In genomic region chr14:106789318-106789717, GRCh38 we compare ENCODE assay signal across 21 cellular contexts.
DNase-seq lines count a peak whose midpoint lies in the region; ATAC-seq and TF ChIP-seq lines count a peak whose summit lies in the region.
"Had no signal": no experiment of that assay in that cellular context is flagged by ENCODE, and none has a peak within 500 bp of the region (broad histone marks: within the 10 kb centered on the region; RNA-seq: fewer than 3 reads in every experiment).

No MANE protein-coding gene starts in this region.

- peak; percentile 3 for TF ChIP-seq CTCF in activated CD8-positive, alpha-beta T cell treated with anti-CD3 and anti-CD28 coated beads for 36 hours (IDR thresholded peaks at IDR 0.05)
- no peak for TF ChIP-seq CTCF in OCI-LY1 (IDR thresholded peaks at IDR 0.05; ENCODE audit: low read length)
- TF ChIP-seq CTCF in vagina (IDR thresholded peaks at IDR 0.05), result no peak
- TF ChIP-seq CTCF in Calu3 (IDR thresholded peaks at IDR 0.05; ENCODE audit: unreplicated experiment), result no peak

- no peaks in the 10 kb centered on the region for H3K36me3 Mint-ChIP-seq in activated CD8-positive, alpha-beta T cell treated with anti-CD3 and anti-CD28 coated beads for 36 hours (ENCODE audit: low read depth)
- H3K36me3 Mint-ChIP-seq in activated CD8-positive, alpha-beta T cell treated with anti-CD3 and anti-CD28 coated beads, Interleukin-2, amount 10 ng/mL, durations not matched to agents 7 days and 5 days (ENCODE audit: low read depth), result no peaks in the 10 kb centered on the region
- H3K36me3 Mint-ChIP-seq in Calu3 (ENCODE audit: insufficient read depth, unreplicated experiment), result no peaks in the 10 kb centered on the region
- H3K36me3 Mint-ChIP-seq: CD14-positive monocyte; CD4-positive, alpha-beta memory T cell; CD4-positive, CD25-positive, alpha-beta regulatory T cell; CD8-positive, alpha-beta memory T cell had no signal

- no peaks in the 10 kb centered on the region for H3K9me3 Mint-ChIP-seq in activated CD8-positive, alpha-beta T cell treated with anti-CD3 and anti-CD28 coated beads for 36 hours
- H3K9me3 Mint-ChIP-seq in activated CD8-positive, alpha-beta T cell treated with anti-CD3 and anti-CD28 coated beads, Interleukin-2, amount 10 ng/mL, durations not matched to agents 7 days and 5 days (ENCODE audit: insufficient read depth), result no peaks in the 10 kb centered on the region
- H3K9me3 Mint-ChIP-seq in Calu3 (ENCODE audit: low read depth, unreplicated experiment), result no peaks in the 10 kb centered on the region
- H3K9me3 Mint-ChIP-seq: CD14-positive monocyte; CD4-positive, alpha-beta memory T cell; CD8-positive, alpha-beta memory T cell had no signal

- no peak overlapping the region for H3K9ac ChIP-seq in OCI-LY1 (ENCODE audit: low read length)
- H3K9ac ChIP-seq: BLaER1 had no signal

- peaks cover 4% of the 10 kb centered on the region for H3K27me3 Mint-ChIP-seq in activated CD8-positive, alpha-beta T cell treated with anti-CD3 and anti-CD28 coated beads for 36 hours
- peaks cover 32% of the 10 kb centered on the region for H3K27me3 Mint-ChIP-seq in activated CD8-positive, alpha-beta T cell treated with anti-CD3 and anti-CD28 coated beads, Interleukin-2, amount 10 ng/mL, durations not matched to agents 7 days and 5 days (ENCODE audit: low read depth)
- peaks cover 5% of the 10 kb centered on the region for H3K27me3 Mint-ChIP-seq in Calu3 (ENCODE audit: unreplicated experiment)

- DNase-seq in activated CD8-positive, alpha-beta T cell treated with anti-CD3 and anti-CD28 coated beads for 36 hours, result no peak
- no peak for DNase-seq in activated CD8-positive, alpha-beta T cell treated with anti-CD3 and anti-CD28 coated beads, Interleukin-2, amount 10 ng/mL, durations not matched to agents 7 days and 5 days
- DNase-seq in GDM1 (lab: John Stamatoyannopoulos, UW), result peak; percentile 17
- peak; percentile 30 for DNase-seq in KBM-7
- DNase-seq in vagina (ENCODE audit: extremely low spot score in 2 of 2), result no peak
- DNase-seq in Calu3, result no peak
- DNase-seq: 8988T; ACHN; BE2C; C1 segment of cervical spinal cord; CD4-positive, alpha-beta memory T cell; CD4-positive, CD25-positive, alpha-beta regulatory T cell; COR-L47; DMS79 treated with DMSO at 0.1 percent for 48 hours; EL; GF-D8 had no signal

- peak overlapping the region; percentile 44; the same call in 1 of the 2 replicates for H2AFZ ChIP-seq in OCI-LY1 (ENCODE audit: low read length)

- no peaks in the 10 kb centered on the region for H3K9me2 ChIP-seq in OCI-LY1 (ENCODE audit: low read depth, low read length)

- H3K4me1 ChIP-seq in OCI-LY1 (ENCODE audit: insufficient read depth, low read length, severe bottlenecking), result peaks cover 60% of the 10 kb centered on the region
- no peaks in the 10 kb centered on the region for H3K4me1 ChIP-seq in vagina
- H3K4me1 ChIP-seq: BE2C had no signal

- H3K4me3 Mint-ChIP-seq in activated CD8-positive, alpha-beta T cell treated with anti-CD3 and anti-CD28 coated beads for 36 hours, result no peak overlapping the region
- no peak overlapping the region for H3K4me3 Mint-ChIP-seq in activated CD8-positive, alpha-beta T cell treated with anti-CD3 and anti-CD28 coated beads, Interleukin-2, amount 10 ng/mL, durations not matched to agents 7 days and 5 days
- H3K4me3 Mint-ChIP-seq in Calu3 (ENCODE audit: low read depth, unreplicated experiment), result no peak overlapping the region
- H3K4me3 Mint-ChIP-seq: CD14-positive monocyte; CD4-positive, alpha-beta memory T cell; CD4-positive, CD25-positive, alpha-beta regulatory T cell; CD8-positive, alpha-beta memory T cell had no signal

- H3K4me1 Mint-ChIP-seq in activated CD8-positive, alpha-beta T cell treated with anti-CD3 and anti-CD28 coated beads for 36 hours (ENCODE audit: low read depth), result peaks cover 8% of the 10 kb centered on the region
- H3K4me1 Mint-ChIP-seq in activated CD8-positive, alpha-beta T cell treated with anti-CD3 and anti-CD28 coated beads, Interleukin-2, amount 10 ng/mL, durations not matched to agents 7 days and 5 days (ENCODE audit: low read depth), result peaks cover 14% of the 10 kb centered on the region
- H3K4me1 Mint-ChIP-seq in Calu3 (ENCODE audit: low read depth, unreplicated experiment), result peaks cover 8% of the 10 kb centered on the region

- POLR2A ChIA-PET in activated CD8-positive, alpha-beta T cell treated with anti-CD3 and anti-CD28 coated beads for 36 hours (lab: Charles Lee), result no interaction called here
- POLR2A ChIA-PET in activated CD8-positive, alpha-beta T cell treated with anti-CD3 and anti-CD28 coated beads, Interleukin-2, amount 10 ng/mL, durations not matched to agents 7 days and 5 days (lab: Charles Lee), result no interaction called here

- H3K36me3 ChIP-seq in OCI-LY1 (ENCODE audit: insufficient read depth, low read length) (no peaks in the 10 kb centered on the region), vagina (no peaks in the 10 kb centered on the region)
- H3K36me3 ChIP-seq: BE2C, BLaER1 had no signal

- no TSS peak for BruUV-seq in Calu3 (replicated peaks; lab: Mats Ljungman, UMichigan)

- no peak overlapping the region for H3K4me3 ChIP-seq in OCI-LY1 (ENCODE audit: low read depth, low read length, poor library complexity, severe bottlenecking)
- no peak overlapping the region for H3K4me3 ChIP-seq in vagina
- H3K4me3 ChIP-seq: BLaER1 had no signal

- H3K9me3 ChIP-seq in OCI-LY1 (ENCODE audit: low read length) (no peaks in the 10 kb centered on the region), vagina (no peaks in the 10 kb centered on the region)
- H3K9me3 ChIP-seq: BE2C, BLaER1 had no signal

- ATAC-seq in activated CD8-positive, alpha-beta T cell treated with anti-CD3 and anti-CD28 coated beads for 36 hours, result no peak
- no peak for ATAC-seq in activated CD8-positive, alpha-beta T cell treated with anti-CD3 and anti-CD28 coated beads, Interleukin-2, amount 10 ng/mL, durations not matched to agents 7 days and 5 days
- no peak for ATAC-seq in HG02763 (IDR thresholded peaks at IDR 0.05; ENCODE audit: unreplicated experiment)

- H3F3A ChIP-seq in OCI-LY1 (ENCODE audit: insufficient read depth, low read length), result no peaks in the 10 kb centered on the region

- H3K27ac Mint-ChIP-seq in activated CD8-positive, alpha-beta T cell treated with anti-CD3 and anti-CD28 coated beads for 36 hours, result no peak overlapping the region
- no peak overlapping the region for H3K27ac Mint-ChIP-seq in activated CD8-positive, alpha-beta T cell treated with anti-CD3 and anti-CD28 coated beads, Interleukin-2, amount 10 ng/mL, durations not matched to agents 7 days and 5 days
- H3K27ac Mint-ChIP-seq in Calu3 (ENCODE audit: unreplicated experiment), result no peak overlapping the region
- H3K27ac Mint-ChIP-seq: CD14-positive monocyte; CD4-positive, alpha-beta memory T cell; CD4-positive, CD25-positive, alpha-beta regulatory T cell had no signal

- in situ Hi-C loops in KBM-7 (cut with MboI; ENCODE audit: low pct_unique_long_range_greater_than_20kb, low sequenced_read_pairs), result no loop called here

- no peak for TF ChIP-seq POLR2A in vagina (IDR thresholded peaks at IDR 0.05)

- H3K27ac ChIP-seq in OCI-LY1 (ENCODE audit: low read depth, low read length, poor library complexity, severe bottlenecking), result peak overlapping the region; percentile 64
- H3K27ac ChIP-seq in vagina, result no peak overlapping the region

- intact Hi-C loops in activated CD8-positive, alpha-beta T cell treated with anti-CD3 and anti-CD28 coated beads for 36 hours (cut with micrococcal nuclease), result no loop called here
- intact Hi-C loops in vagina (cut with DNase I) (no loop called here), Calu3 (cut with micrococcal nuclease; ENCODE audit: unreplicated experiment) (no loop called here)

- H3K27me3 ChIP-seq in OCI-LY1 (ENCODE audit: insufficient read depth, low read length), result no peaks in the 10 kb centered on the region
- no peaks in the 10 kb centered on the region for H3K27me3 ChIP-seq in vagina
- H3K27me3 ChIP-seq: BE2C, BLaER1 had no signal

- H4K20me1 ChIP-seq in OCI-LY1 (ENCODE audit: insufficient read depth, low read length), result no peaks in the 10 kb centered on the region
- H4K20me1 ChIP-seq: BLaER1 had no signal

- H3K79me2 ChIP-seq in OCI-LY1 (ENCODE audit: insufficient read depth, low read length), result no peaks in the 10 kb centered on the region

- CTCF ChIA-PET in activated CD8-positive, alpha-beta T cell treated with anti-CD3 and anti-CD28 coated beads for 36 hours (lab: Charles Lee), result interaction anchor here (1.0 to 7.4 kb wide), 15 partner anchors 10 to 372 kb away, joined by 3 to 67 read pairs (median 8); no protein-coding TSS in a partner anchor
- CTCF ChIA-PET in activated CD8-positive, alpha-beta T cell treated with anti-CD3 and anti-CD28 coated beads, Interleukin-2, amount 10 ng/mL, durations not matched to agents 7 days and 5 days (lab: Charles Lee), result interaction anchor here (0.9 to 3.8 kb wide), 12 partner anchors 8 to 89 kb away, joined by 3 to 25 read pairs (median 7); no protein-coding TSS in a partner anchor
- CTCF ChIA-PET in Calu3 (lab: Charles Lee), result interaction anchor here (2.4 kb wide), 1 partner anchor 83 kb away, joined by 10 read pairs; no protein-coding TSS in a partner anchor

- peak overlapping the region; percentile 27; the same call in 1 of the 2 replicates for H3K4me2 ChIP-seq in OCI-LY1 (ENCODE audit: low read length)

Comparison
In these comparisons a context has a peak if more than half of its experiments do, and no peak if none do; other contexts are left out.
1. DNase-seq: peak in GDM1 (single experiment) and KBM-7 (single experiment); none in activated CD8-positive, alpha-beta T cell treated with anti-CD3 and anti-CD28 coated beads for 36 hours (single experiment), activated CD8-positive, alpha-beta T cell treated with anti-CD3 and anti-CD28 coated beads, Interleukin-2, amount 10 ng/mL, durations not matched to agents 7 days and 5 days (single experiment), vagina (0 of 2) and Calu3 (single experiment).